Comparison of ENCODE assay signal across 1 cellular context in genomic region chr11:68889948-68890446, GRCh38.
TF ChIP-seq lines count a peak whose summit lies in the region.

No MANE protein-coding gene starts in this region.

TF ChIP-seq in K562, 482 proteins besides CTCF, POLR2A, EP300 and RAD21 (continued from another document):
- TF ChIP-seq, protein P1, sequence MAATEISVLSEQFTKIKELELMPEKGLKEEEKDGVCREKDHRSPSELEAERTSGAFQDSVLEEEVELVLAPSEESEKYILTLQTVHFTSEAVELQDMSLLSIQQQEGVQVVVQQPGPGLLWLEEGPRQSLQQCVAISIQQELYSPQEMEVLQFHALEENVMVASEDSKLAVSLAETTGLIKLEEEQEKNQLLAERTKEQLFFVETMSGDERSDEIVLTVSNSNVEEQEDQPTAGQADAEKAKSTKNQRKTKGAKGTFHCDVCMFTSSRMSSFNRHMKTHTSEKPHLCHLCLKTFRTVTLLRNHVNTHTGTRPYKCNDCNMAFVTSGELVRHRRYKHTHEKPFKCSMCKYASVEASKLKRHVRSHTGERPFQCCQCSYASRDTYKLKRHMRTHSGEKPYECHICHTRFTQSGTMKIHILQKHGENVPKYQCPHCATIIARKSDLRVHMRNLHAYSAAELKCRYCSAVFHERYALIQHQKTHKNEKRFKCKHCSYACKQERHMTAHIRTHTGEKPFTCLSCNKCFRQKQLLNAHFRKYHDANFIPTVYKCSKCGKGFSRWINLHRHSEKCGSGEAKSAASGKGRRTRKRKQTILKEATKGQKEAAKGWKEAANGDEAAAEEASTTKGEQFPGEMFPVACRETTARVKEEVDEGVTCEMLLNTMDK (IDR thresholded peaks at IDR 0.05; ENCODE audit: borderline replicate concordance, insufficient read depth, low read depth, low read length, poor library complexity, severe bottlenecking), result peak; percentile 71
- no peak for TF ChIP-seq CREB1 (IDR thresholded peaks at IDR 0.05)
- TF ChIP-seq CREB1 (CRISPR knock-in tag; IDR thresholded peaks at IDR 0.05), result no peak
- TF ChIP-seq, protein P2, sequence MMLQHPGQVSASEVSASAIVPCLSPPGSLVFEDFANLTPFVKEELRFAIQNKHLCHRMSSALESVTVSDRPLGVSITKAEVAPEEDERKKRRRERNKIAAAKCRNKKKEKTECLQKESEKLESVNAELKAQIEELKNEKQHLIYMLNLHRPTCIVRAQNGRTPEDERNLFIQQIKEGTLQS (IDR thresholded peaks at IDR 0.05), result peak; percentile 45; the same call in 1 of the 2 replicates
- TF ChIP-seq, protein P2 (CRISPR knock-in tag; conservative IDR thresholded peaks at IDR 0.05), result no peak
- TF ChIP-seq, protein P3, sequence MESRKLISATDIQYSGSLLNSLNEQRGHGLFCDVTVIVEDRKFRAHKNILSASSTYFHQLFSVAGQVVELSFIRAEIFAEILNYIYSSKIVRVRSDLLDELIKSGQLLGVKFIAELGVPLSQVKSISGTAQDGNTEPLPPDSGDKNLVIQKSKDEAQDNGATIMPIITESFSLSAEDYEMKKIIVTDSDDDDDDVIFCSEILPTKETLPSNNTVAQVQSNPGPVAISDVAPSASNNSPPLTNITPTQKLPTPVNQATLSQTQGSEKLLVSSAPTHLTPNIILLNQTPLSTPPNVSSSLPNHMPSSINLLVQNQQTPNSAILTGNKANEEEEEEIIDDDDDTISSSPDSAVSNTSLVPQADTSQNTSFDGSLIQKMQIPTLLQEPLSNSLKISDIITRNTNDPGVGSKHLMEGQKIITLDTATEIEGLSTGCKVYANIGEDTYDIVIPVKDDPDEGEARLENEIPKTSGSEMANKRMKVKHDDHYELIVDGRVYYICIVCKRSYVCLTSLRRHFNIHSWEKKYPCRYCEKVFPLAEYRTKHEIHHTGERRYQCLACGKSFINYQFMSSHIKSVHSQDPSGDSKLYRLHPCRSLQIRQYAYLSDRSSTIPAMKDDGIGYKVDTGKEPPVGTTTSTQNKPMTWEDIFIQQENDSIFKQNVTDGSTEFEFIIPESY (CRISPR knock-in tag; IDR thresholded peaks at IDR 0.05), result peak; percentile 99
- TF ChIP-seq POLR2AphosphoS5 (IDR thresholded peaks at IDR 0.05; ENCODE audit: control insufficient read depth, insufficient read depth, low read depth, low read length), result peak; percentile 45; the same call in 1 of the 2 replicates
